In the genomic region with DNA sequence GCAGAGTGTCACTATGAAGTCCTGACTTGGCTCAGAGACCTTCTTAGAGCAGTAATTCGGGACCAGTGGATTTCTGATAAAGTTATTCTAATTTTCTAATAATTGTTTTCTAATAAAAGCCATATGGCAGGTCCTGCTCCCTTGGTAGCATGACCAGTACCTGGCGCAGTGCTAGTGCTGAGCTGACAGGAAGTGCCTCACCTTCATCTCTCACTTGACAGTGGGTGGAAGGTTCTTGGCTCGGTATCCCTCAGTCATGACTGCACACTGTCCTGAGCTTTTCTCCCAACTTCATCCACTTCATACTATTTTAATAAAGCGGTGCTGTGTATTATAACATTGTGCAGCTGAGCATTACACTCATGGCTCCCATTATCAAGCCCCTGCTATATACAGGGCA, we compare ENCODE assay signal across 13 cellular contexts.
"Had no signal": no experiment of that assay in that cellular context is flagged by ENCODE, and none has a peak within 500 bp of the region (broad histone marks: within the 10 kb centered on the region; RNA-seq: fewer than 3 reads in every experiment).

No MANE protein-coding gene starts in this region.

- H3K27ac Mint-ChIP-seq: activated naive CD4-positive, alpha-beta T cell treated with anti-CD3 and anti-CD28 coated beads, Interleukin-2, amount 50 U/mL, for 72 hours; T-helper 17 cell had no signal

- ATAC-seq: activated naive CD4-positive, alpha-beta T cell treated with anti-CD3 and anti-CD28 coated beads, Interleukin-2, amount 50 U/mL, for 72 hours; T-helper 17 cell had no signal

- H3K4me3 ChIP-seq: pancreas, testis had no signal

- H3K27me3 Mint-ChIP-seq: T-helper 17 cell had no signal

- H3K9me3 ChIP-seq: pancreas, testis had no signal

- H3K4me3 Mint-ChIP-seq: neural crest cell, T-helper 17 cell had no signal

- H3K9me3 Mint-ChIP-seq: activated naive CD4-positive, alpha-beta T cell treated with anti-CD3 and anti-CD28 coated beads, Interleukin-2, amount 50 U/mL, for 72 hours; neural crest cell had no signal

- H3K36me3 Mint-ChIP-seq: activated naive CD4-positive, alpha-beta T cell treated with anti-CD3 and anti-CD28 coated beads, Interleukin-2, amount 50 U/mL, for 72 hours had no signal

- H3K27ac ChIP-seq: testis had no signal

- H3K4me1 ChIP-seq: testis had no signal

- H3K27me3 ChIP-seq: pancreas, testis had no signal

- DNase-seq: activated effector memory CD4-positive, alpha-beta T cell treated with Interleukin-2 at 50 U/mL for 16 hours; anterior cingulate cortex; kidney; left ventricle myocardium superior; mesenchymal stem cell; stimulated activated CD4-positive, alpha-beta T cell treated with anti-CD3 and anti-CD28 coated beads, Interleukin-4, amount 100 ng/mL, for 1 hour; stimulated activated CD8-positive, alpha-beta memory T cell treated with anti-CD3 and anti-CD28 coated beads, Interleukin-4, amount 100 ng/mL, for 48 hours; stimulated activated naive CD8-positive, alpha-beta T cell treated with anti-CD3 and anti-CD28 coated beads, Interleukin-15, Interleukin-2, amounts not matched to agents 100 U/mL and 50 U/mL, for 24 hours; T-helper 17 cell; testis had no signal
